26 cellular contexts compared by ENCODE assay signal in genomic region chr3:124664804-124665203, GRCh38.
DNase-seq lines count a peak whose midpoint lies in the region; ATAC-seq and TF ChIP-seq lines count a peak whose summit lies in the region.
"Had no signal": no experiment of that assay in that cellular context is flagged by ENCODE, and none has a peak within 500 bp of the region (broad histone marks: within the 10 kb centered on the region; RNA-seq: fewer than 3 reads in every experiment).

No MANE protein-coding gene starts in this region.

- H3K9me3 ChIP-seq in spleen, result no peaks in the 10 kb centered on the region
- H3K9me3 ChIP-seq: SK-N-SH, vagina had no signal

- DNase-seq in T47D (ENCODE audit: low read depth in 1 of 2, low spot score in 1 of 2) (peak; percentile 9 to 30), MCF 10A (ENCODE audit: unreplicated experiment) (no peak), left cardiac atrium (no peak), mucosa of gallbladder (ENCODE audit: low spot score) (peak; percentile 75), spleen (no peak)
- DNase-seq in activated naive CD8-positive, alpha-beta T cell treated with anti-CD3 and anti-CD28 coated beads for 36 hours, result no peak
- DNase-seq in central memory CD4-positive, alpha-beta T cell, result no peak
- DNase-seq: activated CD4-positive, alpha-beta T cell treated with anti-CD3 and anti-CD28 coated beads for 36 hours; activated CD8-positive, alpha-beta memory T cell treated with anti-CD3 and anti-CD28 coated beads for 24 hours; activated gamma-delta T cell treated with Interleukin-2 at 50 U/mL for 16 hours; activated naive CD8-positive, alpha-beta T cell treated with anti-CD3 and anti-CD28 coated beads, Interleukin-2, amount 50 U/mL, for 24 hours; cerebellar nuclear complex; mesendoderm; NCI-H1092; NCI-H187; NCI-H2171; NCI-H510A; nucleus accumbens; SK-N-SH; stimulated activated CD4-positive, alpha-beta T cell treated with anti-CD3 and anti-CD28 coated beads, Interleukin-4, amount 100 ng/mL, for 4 hours; T-helper 17 cell had no signal

- H3K4me1 Mint-ChIP-seq in MCF 10A (ENCODE audit: insufficient read depth, unreplicated experiment), result peaks cover 7% of the 10 kb centered on the region
- H3K4me1 Mint-ChIP-seq in activated naive CD8-positive, alpha-beta T cell treated with anti-CD3 and anti-CD28 coated beads for 36 hours, result peaks cover 19% of the 10 kb centered on the region

- peaks cover 27% of the 10 kb centered on the region for H3K27me3 Mint-ChIP-seq in MCF 10A (ENCODE audit: insufficient read depth, unreplicated experiment)
- peaks cover 7% of the 10 kb centered on the region for H3K27me3 Mint-ChIP-seq in activated naive CD8-positive, alpha-beta T cell treated with anti-CD3 and anti-CD28 coated beads for 36 hours
- H3K27me3 Mint-ChIP-seq: stimulated activated memory B cell treated with anti-CD40 and anti-IgM and Interleukin-4, amounts not matched to agents 10 μg/mL and 1 μg/mL and 100 μg/mL, for 72 hours had no signal

- peak overlapping the region in 5 of 8 donors; percentile 22 to 73 (median 54) for H3K27ac ChIP-seq in spleen
- H3K27ac ChIP-seq: 22Rv1, HL-60, vagina had no signal

- H3K4me3 Mint-ChIP-seq in MCF 10A (ENCODE audit: unreplicated experiment), result no peak overlapping the region
- no peak overlapping the region for H3K4me3 Mint-ChIP-seq in activated naive CD8-positive, alpha-beta T cell treated with anti-CD3 and anti-CD28 coated beads for 36 hours
- H3K4me3 Mint-ChIP-seq: activated CD4-positive, alpha-beta T cell treated with anti-CD3 and anti-CD28 coated beads for 36 hours; activated naive CD8-positive, alpha-beta T cell treated with anti-CD3 and anti-CD28 coated beads, Interleukin-2, amount 50 U/mL, for 24 hours; stimulated activated memory B cell treated with anti-CD40 and anti-IgM and Interleukin-4, amounts not matched to agents 10 μg/mL and 1 μg/mL and 100 μg/mL, for 72 hours; T-helper 17 cell had no signal

- peaks cover 0 to 49% (median 0%) of the 10 kb centered on the region in 6 donors for H3K36me3 ChIP-seq in spleen

- no peak overlapping the region for H3K27ac Mint-ChIP-seq in MCF 10A (ENCODE audit: low read depth, unreplicated experiment)
- H3K27ac Mint-ChIP-seq in activated naive CD8-positive, alpha-beta T cell treated with anti-CD3 and anti-CD28 coated beads for 36 hours, result no peak overlapping the region
- H3K27ac Mint-ChIP-seq: activated CD4-positive, alpha-beta T cell treated with anti-CD3 and anti-CD28 coated beads for 36 hours; activated naive CD8-positive, alpha-beta T cell treated with anti-CD3 and anti-CD28 coated beads, Interleukin-2, amount 50 U/mL, for 24 hours; stimulated activated memory B cell treated with anti-CD40 and anti-IgM and Interleukin-4, amounts not matched to agents 10 μg/mL and 1 μg/mL and 100 μg/mL, for 72 hours; T-helper 17 cell had no signal

- 69 to 93% (median 88%) methylated on average over 2 of the region's 2 CpGs for WGBS in spleen, 5 donors

- in situ Hi-C loops in T47D (cut with HindIII; ENCODE audit: low pct_unique_long_range_greater_than_20kb, low sequenced_read_pairs), result no loop called here

- CTCF ChIA-PET in MCF 10A (lab: Yijun Ruan, JAX), result interaction anchor here (0.5 to 1.9 kb wide), 5 partner anchors 10 to 267 kb away, joined by 3 to 7 read pairs (median 4); no protein-coding TSS in a partner anchor

- peaks cover 0 to 21% (median 3%) of the 10 kb centered on the region in 6 donors for H3K4me1 ChIP-seq in spleen
- H3K4me1 ChIP-seq: vagina had no signal

- H3K27me3 ChIP-seq in spleen (replicated peaks in 1 of 7), result no peaks in the 10 kb centered on the region
- H3K27me3 ChIP-seq: vagina had no signal

- H3K9me3 Mint-ChIP-seq in MCF 10A (ENCODE audit: unreplicated experiment), result no peaks in the 10 kb centered on the region
- no peaks in the 10 kb centered on the region for H3K9me3 Mint-ChIP-seq in activated naive CD8-positive, alpha-beta T cell treated with anti-CD3 and anti-CD28 coated beads for 36 hours
- H3K9me3 Mint-ChIP-seq: activated naive CD8-positive, alpha-beta T cell treated with anti-CD3 and anti-CD28 coated beads, Interleukin-2, amount 50 U/mL, for 24 hours; stimulated activated memory B cell treated with anti-CD40 and anti-IgM and Interleukin-4, amounts not matched to agents 10 μg/mL and 1 μg/mL and 100 μg/mL, for 72 hours had no signal

- no peak for TF ChIP-seq CTCF in MCF 10A (IDR thresholded peaks at IDR 0.05; ENCODE audit: unreplicated experiment)
- no peak for TF ChIP-seq CTCF in spleen (IDR thresholded peaks at IDR 0.05 in 8 of 11, conservative IDR thresholded peaks at IDR 0.05 in 3 of 11)

- H3K4me3 ChIP-seq in spleen, result no peak overlapping the region
- H3K4me3 ChIP-seq: vagina had no signal

- H3K36me3 Mint-ChIP-seq in MCF 10A (ENCODE audit: insufficient read depth, unreplicated experiment), result no peaks in the 10 kb centered on the region
- H3K36me3 Mint-ChIP-seq in activated naive CD8-positive, alpha-beta T cell treated with anti-CD3 and anti-CD28 coated beads for 36 hours, result peaks cover 7% of the 10 kb centered on the region
- H3K36me3 Mint-ChIP-seq: stimulated activated memory B cell treated with anti-CD40 and anti-IgM and Interleukin-4, amounts not matched to agents 10 μg/mL and 1 μg/mL and 100 μg/mL, for 72 hours had no signal

- ATAC-seq in left cardiac atrium (peak; percentile 27 to 31), GM21367 (IDR thresholded peaks at IDR 0.05; ENCODE audit: unreplicated experiment) (no peak)
- ATAC-seq: activated CD4-positive, alpha-beta T cell treated with anti-CD3 and anti-CD28 coated beads for 36 hours; activated naive CD8-positive, alpha-beta T cell treated with anti-CD3 and anti-CD28 coated beads, Interleukin-2, amount 50 U/mL, for 24 hours; stimulated activated memory B cell treated with anti-CD40 and anti-IgM and Interleukin-4, amounts not matched to agents 10 μg/mL and 1 μg/mL and 100 μg/mL, for 72 hours; T-helper 17 cell had no signal

- BruUV-seq in MCF 10A (replicated peaks; lab: Mats Ljungman, UMichigan), result no TSS peak

- POLR2A ChIA-PET in MCF 10A (lab: Yijun Ruan, JAX), result no interaction called here

- intact Hi-C loops in MCF 10A (cut with micrococcal nuclease), result no loop called here
- intact Hi-C loops in left cardiac atrium (cut with DNase I), result no loop called here
- intact Hi-C loops in spleen (cut with DNase I; ENCODE audit: low total_unique reads), result no loop called here

- no peak for TF ChIP-seq POLR2A in spleen (IDR thresholded peaks at IDR 0.05)

Comparison
In these comparisons a context has a peak if more than half of its experiments do, and no peak if none do; other contexts are left out.
1. DNase-seq: peak in T47D (2 of 2) and mucosa of gallbladder (single experiment); none in MCF 10A (single experiment), left cardiac atrium (single experiment), spleen (single experiment), activated naive CD8-positive, alpha-beta T cell treated with anti-CD3 and anti-CD28 coated beads for 36 hours (single experiment) and central memory CD4-positive, alpha-beta T cell (single experiment).